Comparison of ENCODE assay signal across 13 cellular contexts in genomic region chr1:85495556-85495955, GRCh38. TPM values are rescaled to one million over a fixed set of nuclear protein-coding genes. Genes with fewer than 3 reads are reported as not detected.
DNase-seq lines count a peak whose midpoint lies in the region; ATAC-seq and TF ChIP-seq lines count a peak whose summit lies in the region.
"Had no signal": no experiment of that assay in that cellular context is flagged by ENCODE, and none has a peak within 500 bp of the region (broad histone marks: within the 10 kb centered on the region; RNA-seq: fewer than 3 reads in every experiment).

No MANE protein-coding gene starts in this region.

- DNase-seq in NCI-H1092 treated with DMSO at 0.1 percent for 48 hours (lab: John Stamatoyannopoulos, UW), result peak; percentile 33
- DNase-seq in NCI-H1092 (lab: John Stamatoyannopoulos, UW), result no peak
- peak; percentile 96 to 97 for DNase-seq in SJSA1 (ENCODE audit: low read depth in 1 of 2, low spot score in 2 of 2)
- DNase-seq in iris pigment epithelial cell (ENCODE audit: low read depth), result peak; percentile 63
- DNase-seq in upper lobe of right lung, result peak; percentile 68
- no peak for DNase-seq in SIG-M5 treated with dmso at 0.1 percent for 504 hours (lab: John Stamatoyannopoulos, UW; ENCODE audit: unreplicated experiment)
- DNase-seq in OCI-LY7 (ENCODE audit: low spot score), result no peak
- DNase-seq: dermis blood vessel endothelial cell; NCI-H2081; stimulated activated CD8-positive, alpha-beta memory T cell treated with anti-CD3 and anti-CD28 coated beads, Interleukin-4, amount 100 ng/mL, for 48 hours had no signal

- no peaks in the 10 kb centered on the region for H4K20me1 ChIP-seq in OCI-LY7 (ENCODE audit: insufficient read depth, low read length)

- no peaks in the 10 kb centered on the region for H3K9me2 ChIP-seq in OCI-LY7 (ENCODE audit: insufficient read depth, low read length)

- no peaks in the 10 kb centered on the region for H3K9me3 ChIP-seq in SJSA1 (replicated peaks)
- no peaks in the 10 kb centered on the region for H3K9me3 ChIP-seq in upper lobe of right lung
- H3K9me3 ChIP-seq in OCI-LY7 (ENCODE audit: low read length), result no peaks in the 10 kb centered on the region

- no peak overlapping the region for H2AFZ ChIP-seq in OCI-LY7 (ENCODE audit: low read length)

- ATAC-seq in upper lobe of right lung, result peak; percentile 84
- ATAC-seq in GM21576 (IDR thresholded peaks at IDR 0.05; ENCODE audit: unreplicated experiment), result no peak

- TF ChIP-seq CTCF in upper lobe of right lung (IDR thresholded peaks at IDR 0.05) (no peak), OCI-LY7 (conservative IDR thresholded peaks at IDR 0.05; ENCODE audit: low read length) (no peak)

- H3K36me3 ChIP-seq in SJSA1 (peaks cover 37% of the 10 kb centered on the region), upper lobe of right lung (no peaks in the 10 kb centered on the region), OCI-LY7 (ENCODE audit: insufficient read depth, low read length) (no peaks in the 10 kb centered on the region)

- POLR2A ChIA-PET in OCI-LY7 (lab: Charles Lee), result no interaction called here

- intact Hi-C loops in upper lobe of right lung (cut with DNase I) (no loop called here), OCI-LY7 (cut with micrococcal nuclease; ENCODE audit: unreplicated experiment) (no loop called here)

- peaks cover 47% of the 10 kb centered on the region for H3K4me1 ChIP-seq in SJSA1 (replicated peaks)
- H3K4me1 ChIP-seq in upper lobe of right lung, result no peaks in the 10 kb centered on the region
- H3K4me1 ChIP-seq in OCI-LY7 (ENCODE audit: insufficient read depth, low read length, poor library complexity, severe bottlenecking), result no peaks in the 10 kb centered on the region

- H3K27me3 ChIP-seq in SJSA1 (replicated peaks) (no peaks in the 10 kb centered on the region), upper lobe of right lung (no peaks in the 10 kb centered on the region)

- H3K4me2 ChIP-seq in OCI-LY7 (ENCODE audit: low read length), result no peak overlapping the region

- CTCF ChIA-PET in OCI-LY7 (lab: Charles Lee; ENCODE audit: unreplicated experiment), result no interaction called here

- H3K27ac ChIP-seq in SJSA1 (peak overlapping the region; percentile 86), upper lobe of right lung (no peak overlapping the region), OCI-LY7 (ENCODE audit: low read depth, low read length, poor library complexity, severe bottlenecking) (no peak overlapping the region)
- H3K27ac ChIP-seq: 22Rv1 had no signal

- H3K79me2 ChIP-seq in OCI-LY7 (ENCODE audit: insufficient read depth, low read depth, low read length), result no peaks in the 10 kb centered on the region

- H3K4me3 ChIP-seq in SJSA1 (no peak overlapping the region; the same call in 1 of the 2 replicates), upper lobe of right lung (no peak overlapping the region), OCI-LY7 (ENCODE audit: low read depth, low read length, poor library complexity, severe bottlenecking) (no peak overlapping the region)

- no TSS peak for BruUV-seq in OCI-LY7 (replicated peaks; lab: Mats Ljungman, UMichigan)

RNA-seq across cellular contexts. Expression of gene DDAH1, which starts 30.6 kb away (rescaled TPM):
- 97.5 and 108 TPM in 2 replicates for total RNA-seq in SJSA1 (2014; rRNA removed; shearing (Covaris generic))
- total RNA-seq in upper lobe of right lung (51.3 TPM), OCI-LY7 (2022) (not detected in 2 replicates)
- total RNA-seq in OCI-LY7 (2014; rRNA removed; shearing (Covaris generic)), result not detected in 2 replicates
- total RNA-seq: activated T-helper 1 cell treated with anti-CD3 and anti-CD28 coated beads, Interleukin-12 subunit alpha, Interleukin-12 subunit beta, Interleukin-2, Interleukin-4 antibody, amounts not matched to agents 30 ng/mL and 10 ng/mL and 1 ng/mL, durations not matched to agents 14 hours and 24 hours and 36 hours had no signal

Comparison
In these comparisons a context has a peak if more than half of its experiments do, and no peak if none do; other contexts are left out.
1. DNase-seq: peak in NCI-H1092 treated with DMSO at 0.1 percent for 48 hours (single experiment), SJSA1 (2 of 2), iris pigment epithelial cell (single experiment) and upper lobe of right lung (single experiment); none in NCI-H1092 (single experiment), SIG-M5 treated with dmso at 0.1 percent for 504 hours (single experiment) and OCI-LY7 (single experiment).
2. RNA of gene DDAH1, which starts 30.6 kb away (total RNA-seq): 97.5 to 108 TPM in SJSA1 and 51.3 TPM in upper lobe of right lung (single experiment); not detected in OCI-LY7; every median in the first group is over 10 times any median in the second.